Comparison of ENCODE assay signal across 11 cellular contexts in genomic region chr11:86696004-86696403, GRCh38. TPM values are rescaled to one million over a fixed set of nuclear protein-coding genes. Genes with fewer than 3 reads are reported as not detected.
A peak's percentile ranks its signal among the peaks of the same experiment; 100 is the strongest.
DNase-seq lines count a peak whose midpoint lies in the region; ATAC-seq and TF ChIP-seq lines count a peak whose summit lies in the region.
"Had no signal": no experiment of that assay in that cellular context is flagged by ENCODE, and none has a peak within 500 bp of the region (broad histone marks: within the 10 kb centered on the region; RNA-seq: fewer than 3 reads in every experiment).

No MANE protein-coding gene starts in this region.

- H3K4me3 ChIP-seq in epithelial cell of esophagus (ENCODE audit: low read length): no peak overlapping the region
- H3K4me3 ChIP-seq: spleen had no signal

- H3K27ac Mint-ChIP-seq in neural crest cell (ENCODE audit: unreplicated experiment): peak overlapping the region; percentile 8
- no peak overlapping the region for H3K27ac Mint-ChIP-seq in immature natural killer cell

- H3K9me3 Mint-ChIP-seq in neural crest cell: no peaks in the 10 kb centered on the region
- H3K9me3 Mint-ChIP-seq in immature natural killer cell: peaks cover 0 to 1% (median 0%) of the 10 kb centered on the region in 6 donors

- H3K4me3 Mint-ChIP-seq in neural crest cell: no peak overlapping the region
- H3K4me3 Mint-ChIP-seq in immature natural killer cell: no peak overlapping the region

- H3K27me3 Mint-ChIP-seq in neural crest cell (ENCODE audit: low read depth) (no peaks in the 10 kb centered on the region), immature natural killer cell (ENCODE audit: low read depth in 3 of 3) (no peaks in the 10 kb centered on the region)

- TF ChIP-seq CTCF in epithelial cell of esophagus (IDR thresholded peaks at IDR 0.05; ENCODE audit: insufficient read depth, low read depth, low read length, missing control alignments) (no peak), neural crest cell (conservative IDR thresholded peaks at IDR 0.05) (no peak)

- H3K4me1 Mint-ChIP-seq in neural crest cell (peaks cover 9% of the 10 kb centered on the region), immature natural killer cell (no peaks in the 10 kb centered on the region)

- ATAC-seq in HG03025 (IDR thresholded peaks at IDR 0.05; ENCODE audit: low FRiP score, unreplicated experiment): no peak

- H3K36me3 Mint-ChIP-seq in neural crest cell (ENCODE audit: low read depth) (no peaks in the 10 kb centered on the region), immature natural killer cell (no peaks in the 10 kb centered on the region)

- DNase-seq in AG08395 (ENCODE audit: low spot score) (peak; percentile 83), NCI-H460 (ENCODE audit: extremely low read depth, low read depth) (peak; percentile 56), epithelial cell of esophagus (ENCODE audit: low read depth) (peak; percentile 94), neural crest cell (ENCODE audit: low read depth, low spot score) (no peak), immature natural killer cell (no peak), NCI-H128 (lab: John Stamatoyannopoulos, UW; ENCODE audit: unreplicated experiment) (no peak), activated gamma-delta T cell (lab: John Stamatoyannopoulos, UW) (no peak)
- DNase-seq: NCI-H2171 treated with DMSO at 0.1 percent for 48 hours; spleen; stimulated activated naive CD4-positive, alpha-beta T cell had no signal

RNA-seq across cellular contexts. Expression of gene ME3, which starts 23.6 kb away (rescaled TPM):
- 13.0 and 26.7 TPM in 2 replicates for total RNA-seq in NCI-H460 (2014; rRNA removed; shearing (Covaris generic))
- polyA plus RNA-seq in NCI-H460 (2014; cell fraction: nucleus; rRNA removed): 18.3 and 34.6 TPM in 2 replicates
- total RNA-seq in neural crest cell: 17.3 and 18.9 TPM in 2 replicates
- 1 to 10 TPM in 2 of 3 donors, not detected in 1; 1.3 to 3.7 TPM for polyA plus RNA-seq in immature natural killer cell

Comparison
In these comparisons a context has a peak if more than half of its experiments do, and no peak if none do; other contexts are left out.
1. DNase-seq: peak in AG08395 (single experiment), NCI-H460 (single experiment) and epithelial cell of esophagus (single experiment); none in neural crest cell (single experiment), immature natural killer cell (0 of 3), NCI-H128 (single experiment) and activated gamma-delta T cell (single experiment).